1 cellular context compared by ENCODE assay signal in the genomic region with DNA sequence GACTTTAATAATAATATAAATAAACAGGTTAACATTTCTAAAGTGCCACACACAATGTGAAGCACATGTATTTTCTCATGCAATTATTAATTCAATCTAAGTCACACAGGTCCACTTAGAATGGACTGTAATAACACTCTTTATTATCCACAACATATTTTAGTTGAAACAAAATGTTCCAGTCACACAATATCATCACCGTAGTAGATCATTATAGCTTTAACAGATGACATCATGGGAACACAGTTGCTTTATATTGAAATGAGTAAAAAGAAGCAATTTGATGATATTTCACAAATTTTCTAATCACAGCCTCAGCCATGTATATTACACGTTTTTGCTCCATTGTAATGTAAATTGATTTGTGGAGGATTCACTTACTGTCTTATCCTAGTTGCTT.
TF ChIP-seq lines count a peak whose summit lies in the region.

No MANE protein-coding gene starts in this region.

TF ChIP-seq in HepG2, 621 proteins besides CTCF, POLR2A, EP300 and RAD21:
- TF ChIP-seq ZHX2 (IDR thresholded peaks at IDR 0.05; ENCODE audit: low read depth) (no peak), ZHX2 (CRISPR knock-in tag; IDR thresholded peaks at IDR 0.05; ENCODE audit: borderline replicate concordance) (no peak), ATF7 (IDR thresholded peaks at IDR 0.05) (peak; percentile 71), ATF7 (CRISPR knock-in tag; IDR thresholded peaks at IDR 0.05) (no peak)
